29 cellular contexts compared by ENCODE assay signal in the genomic region with DNA sequence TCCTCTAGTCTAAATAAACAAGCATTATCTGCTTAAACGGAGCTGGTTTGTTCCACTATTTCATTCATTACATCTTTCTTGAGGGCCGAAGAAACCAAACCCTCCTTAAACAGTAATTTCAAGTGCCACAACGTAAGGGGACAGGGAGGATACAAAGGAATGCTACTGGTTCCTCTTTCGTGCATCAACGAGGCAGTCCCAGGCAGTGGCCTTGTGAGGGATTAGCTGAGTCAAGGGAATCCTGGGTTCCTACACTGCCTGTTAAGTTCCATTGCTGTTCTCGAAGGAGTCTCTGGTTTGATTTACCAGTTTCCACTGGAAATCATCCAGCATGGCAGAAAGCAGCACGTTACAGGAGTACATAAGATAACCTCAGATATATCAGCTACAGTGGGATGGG. TPM values are rescaled to one million over a fixed set of nuclear protein-coding genes. Genes with fewer than 3 reads are reported as not detected.
"Had no signal": no experiment of that assay in that cellular context is flagged by ENCODE, and none has a peak within 500 bp of the region (broad histone marks: within the 10 kb centered on the region; RNA-seq: fewer than 3 reads in every experiment).

No MANE protein-coding gene starts in this region.

- FAIRE-seq: colon, islet of Langerhans, small intestine had no signal

- H3K27me3 ChIP-seq: gastroesophageal sphincter, transverse colon, uterus had no signal

- H3K79me2 ChIP-seq: parathyroid adenoma had no signal

- ATAC-seq: activated CD8-positive, alpha-beta memory T cell treated with anti-CD3 and anti-CD28 coated beads, Interleukin-2, amount 10 ng/mL, durations not matched to agents 7 days and 5 days; gastroesophageal sphincter; left ventricle myocardium superior; natural killer cell; sciatic nerve; stimulated activated effector memory CD8-positive, alpha-beta T cell treated with anti-CD3 and anti-CD28 coated beads, Interleukin-12 subunit alpha, Interleukin-12 subunit beta, amount 100 ng/mL, for 72 hours; stimulated activated naive CD8-positive, alpha-beta T cell treated with anti-CD3 and anti-CD28 coated beads, Interleukin-15, amount 100 ng/mL, for 72 hours; T-cell had no signal

- H3K9me3 ChIP-seq: gastroesophageal sphincter, transverse colon, uterus had no signal

- DNase-seq: activated CD4-positive, alpha-beta memory T cell treated with anti-CD3 and anti-CD28 coated beads for 36 hours; activated CD4-positive, alpha-beta T cell treated with anti-CD3 and anti-CD28 coated beads for 48 hours; activated CD4-positive, CD25-positive, alpha-beta regulatory T cell; activated CD8-positive, alpha-beta memory T cell treated with anti-CD3 and anti-CD28 coated beads, Interleukin-2, amount 10 ng/mL, durations not matched to agents 7 days and 5 days; activated gamma-delta T cell; activated naive CD4-positive, alpha-beta T cell treated with anti-CD3 and anti-CD28 coated beads, Interleukin-2, amount 50 U/mL, for 16 hours; activated T-cell treated with anti-CD3 and anti-CD28 coated beads for 4 hours; anterior cingulate cortex; endodermal cell; head of caudate nucleus; hypothalamus; left ventricle myocardium superior; mammary epithelial cell; midbrain; natural killer cell; nucleus accumbens; small intestine; stimulated activated CD4-positive, alpha-beta T cell treated with anti-CD3 and anti-CD28 coated beads, Interleukin-2, amount 100 ng/mL, for 24 hours; stimulated activated naive CD8-positive, alpha-beta T cell treated with anti-CD3 and anti-CD28 coated beads, Interleukin-15, amount 100 ng/mL, for 72 hours; T-cell; transverse colon; uterus had no signal

- H3K9ac ChIP-seq: parathyroid adenoma had no signal

- H3K4me3 ChIP-seq: gastroesophageal sphincter, transverse colon, uterus had no signal

- H3K27ac ChIP-seq: parathyroid adenoma, transverse colon, uterus had no signal

- H3K36me3 ChIP-seq: gastroesophageal sphincter, transverse colon, uterus had no signal

- H2AFZ ChIP-seq: parathyroid adenoma had no signal

- H3K4me1 ChIP-seq: uterus had no signal

RNA-seq across cellular contexts. Expression of a gene that starts 2.4 kb away (rescaled TPM):
- total RNA-seq: activated CD4-positive, alpha-beta memory T cell treated with anti-CD3 and anti-CD28 coated beads for 36 hours; activated CD8-positive, alpha-beta memory T cell treated with anti-CD3 and anti-CD28 coated beads, Interleukin-2, amount 10 ng/mL, durations not matched to agents 7 days and 5 days; activated T-helper 1 cell treated with anti-CD3 and anti-CD28 coated beads, Interleukin-12 subunit alpha, Interleukin-12 subunit beta, Interleukin-2, Interleukin-4 antibody, amounts not matched to agents 30 ng/mL and 10 ng/mL and 1 ng/mL, durations not matched to agents 14 hours and 24 hours and 36 hours; endodermal cell; mammary epithelial cell; natural killer cell; T-cell had no signal
- polyA plus RNA-seq: mammary epithelial cell had no signal
